Comparison of ENCODE assay signal across 25 cellular contexts in the genomic region with DNA sequence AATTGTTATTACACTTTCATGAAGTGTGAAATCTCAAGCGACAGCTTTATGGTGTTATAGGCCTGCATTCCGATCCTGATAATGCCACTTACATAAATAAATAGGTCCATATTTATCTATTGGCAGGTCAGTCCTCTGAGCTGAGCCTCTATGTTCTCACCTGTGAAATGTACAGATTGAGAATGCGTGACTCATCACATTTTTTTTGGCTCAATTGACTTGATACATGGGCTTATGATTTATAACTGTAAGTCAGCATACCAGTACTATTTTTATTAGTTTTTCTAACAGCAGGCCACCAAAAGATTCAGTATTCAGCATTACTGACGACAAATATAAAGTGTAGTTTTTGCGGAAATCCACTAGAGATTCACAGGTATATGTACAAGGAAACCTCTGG.
"Had no signal": no experiment of that assay in that cellular context is flagged by ENCODE, and none has a peak within 500 bp of the region (broad histone marks: within the 10 kb centered on the region; RNA-seq: fewer than 3 reads in every experiment).

No MANE protein-coding gene starts in this region.

- H3K36me3 ChIP-seq: colonic mucosa, esophagus squamous epithelium, gastrocnemius medialis, heart right ventricle, left lung, lower lobe of right lung had no signal

- H3K27me3 ChIP-seq: colonic mucosa, esophagus squamous epithelium, gastrocnemius medialis, heart right ventricle, left lung had no signal

- H3K4me3 ChIP-seq: colonic mucosa, esophagus squamous epithelium, gastrocnemius medialis, heart right ventricle, left lung, lower lobe of right lung, mucosa of descending colon had no signal

- H3K9me3 ChIP-seq: colonic mucosa, esophagus squamous epithelium, gastrocnemius medialis, left lung, lower lobe of right lung, mucosa of descending colon had no signal

- DNase-seq: colonic mucosa; cortex of kidney; effector CD8-positive, alpha-beta T cell; effector memory CD8-positive, alpha-beta T cell; endodermal cell; erythroblast; esophagus squamous epithelium; foreskin fibroblast; foreskin melanocyte; gastrocnemius medialis; glutamatergic neuron; head of caudate nucleus; heart right ventricle; hippocampal formation; left cardiac atrium; left lung; left ventricle myocardium superior; lower lobe of right lung; mesenchymal stem cell; mucosa of descending colon; naive B cell had no signal

- H3K27ac ChIP-seq: colonic mucosa, esophagus squamous epithelium, gastrocnemius medialis, heart right ventricle, left lung, lower lobe of right lung had no signal

- FAIRE-seq: endometrium, islet of Langerhans, keratinocyte had no signal

- ATAC-seq: effector memory CD8-positive, alpha-beta T cell; esophagus mucosa; gastrocnemius medialis; heart right ventricle; left cardiac atrium; left lung; left ventricle myocardium superior; lower lobe of right lung; mucosa of descending colon had no signal

- H3K4me1 ChIP-seq: colonic mucosa, esophagus squamous epithelium, gastrocnemius medialis, heart right ventricle, left lung, lower lobe of right lung had no signal
